ENCODE assay signal across 8 cellular contexts in genomic region chr6:43517503-43518357, GRCh38. TPM values are rescaled to one million over a fixed set of nuclear protein-coding genes. Genes with fewer than 3 reads are reported as not detected.
DNase-seq lines count a peak whose midpoint lies in the region; ATAC-seq and TF ChIP-seq lines count a peak whose summit lies in the region.

No MANE protein-coding gene starts in this region.

- POLR2A ChIA-PET in HCT116 (lab: Charles Lee): interaction anchor here (1.5 kb wide), 1 partner anchor 112 kb away, joined by 3 read pairs; the partner anchor contains the start of gene GTPBP2

- no peak for TF ChIP-seq CTCF in 22Rv1 (IDR thresholded peaks at IDR 0.05)
- no peak for TF ChIP-seq CTCF in HCT116 (IDR thresholded peaks at IDR 0.05 in 2 of 3, conservative IDR thresholded peaks at IDR 0.05 in 1 of 3; ENCODE audit: borderline replicate concordance in 1 of 3, insufficient read depth in 1 of 3, low read depth in 2 of 3, low read length in 2 of 3)
- no peak for TF ChIP-seq CTCF in adrenal gland (IDR thresholded peaks at IDR 0.05)
- no peak for TF ChIP-seq CTCF in liver (IDR thresholded peaks at IDR 0.05; ENCODE audit: low read depth, low read length, missing input control)

- intact Hi-C loops in HCT116 (cut with micrococcal nuclease) (loop anchor here (5.0 kb wide), 1 partner anchor 345 kb away; the partner anchor contains the start of gene SRF), adrenal gland (cut with DNase I) (no loop called here)

- no peaks in the 10 kb centered on the region for H3K9me3 ChIP-seq in HCT116 (ENCODE audit: control insufficient read depth in 1 of 2, insufficient read depth in 1 of 2, low read depth in 1 of 2, low read length in 2 of 2)
- no peaks in the 10 kb centered on the region for H3K9me3 ChIP-seq in adrenal gland (replicated peaks in 1 of 3)
- no peaks in the 10 kb centered on the region for H3K9me3 ChIP-seq in liver (ENCODE audit: control insufficient read depth in 4 of 4, low read length in 3 of 4)

- RAD21 ChIA-PET in HCT116 (lab: Charles Lee; ENCODE audit: low non-redundant PET in 1 of 2, low total read pairs in 2 of 2, uncharacterized antibody in 2 of 2, unreplicated experiment in 2 of 2): no interaction called here

- H3K27ac ChIP-seq in 22Rv1 (peak overlapping the region; percentile 68), HCT116 (ENCODE audit: low read depth, low read length) (peak overlapping the region; percentile 48), adrenal gland (peak overlapping the region in 1 of 5 donors; percentile 86), liver (ENCODE audit: low read depth in 1 of 2, low read length in 2 of 2) (peak overlapping the region; percentile 67 to 80)

- no peaks in the 10 kb centered on the region for H3K9me2 ChIP-seq in HCT116 (ENCODE audit: insufficient read depth)

- 0 out of 2 replicates have a peak, but pooled peaks cover 3% of the 10 kb centered on the region for H4K20me1 ChIP-seq in HCT116 (ENCODE audit: insufficient read depth)

- H2AFZ ChIP-seq in HCT116 (ENCODE audit: low read depth, low read length, poor library complexity, severe bottlenecking): no peak overlapping the region

- ATAC-seq in HCT116: no peak
- ATAC-seq in GM18861 (IDR thresholded peaks at IDR 0.05; ENCODE audit: unreplicated experiment): no peak
- no peak for ATAC-seq in HG02763 (IDR thresholded peaks at IDR 0.05; ENCODE audit: unreplicated experiment)

- H3K4me2 ChIP-seq in HCT116 (ENCODE audit: low read length): peak overlapping the region; percentile 92

- 3 to 5% (median 4%) methylated on average over 10 of the region's 10 CpGs for WGBS in adrenal gland, 4 donors
- 6% methylated on average over 10 of the region's 10 CpGs for WGBS in liver

- TSS peak; percentile 68 for BruUV-seq in HCT116 (replicated peaks; lab: Mats Ljungman, UMichigan)

- peaks cover 14 to 21% of the 10 kb centered on the region in 2 experiments; a peak in 3 of 4 replicates for H3K4me1 ChIP-seq in HCT116 (ENCODE audit: control insufficient read depth in 1 of 2, insufficient read depth in 2 of 2, low read length in 2 of 2)
- peaks cover 17 to 33% of the 10 kb centered on the region in 2 donors for H3K4me1 ChIP-seq in adrenal gland (replicated peaks in 1 of 2)
- H3K4me1 ChIP-seq in liver (ENCODE audit: control insufficient read depth in 4 of 4, insufficient read depth in 4 of 4, low read length in 3 of 4): peaks cover 6 to 30% (median 22%) of the 10 kb centered on the region in 4 donors

- H3K4me3 ChIP-seq in HCT116 (replicated peaks in 1 of 2; ENCODE audit: low read depth in 1 of 2, low read length in 2 of 2): peak overlapping the region; percentile 92 to 100
- peak overlapping the region; percentile 38 to 82 (median 76) for H3K4me3 ChIP-seq in adrenal gland
- H3K4me3 ChIP-seq in liver (ENCODE audit: low read depth in 1 of 3, low read length in 3 of 3): peak overlapping the region; percentile 92 to 100 (median 99)

- DNase-seq in HCT116 (ENCODE audit: low read depth, low spot score): no peak
- no peak for DNase-seq in adrenal gland
- DNase-seq in superior temporal gyrus (ENCODE audit: extremely low spot score): no peak
- no peak for DNase-seq in ureter (ENCODE audit: low spot score)

- H3K79me2 ChIP-seq in HCT116 (ENCODE audit: insufficient read depth, low read length): peaks cover 63% of the 10 kb centered on the region

- peaks cover 45 to 56% of the 10 kb centered on the region in 2 experiments for H3K36me3 ChIP-seq in HCT116 (ENCODE audit: control insufficient read depth in 1 of 2, insufficient read depth in 2 of 2, low read length in 2 of 2)
- peaks cover 0 to 61% of the 10 kb centered on the region in 2 donors for H3K36me3 ChIP-seq in adrenal gland (replicated peaks in 1 of 2)
- H3K36me3 ChIP-seq in liver (ENCODE audit: control insufficient read depth in 4 of 4, insufficient read depth in 3 of 4, low read depth in 1 of 4, low read length in 3 of 4): peaks cover 6 to 46% (median 36%) of the 10 kb centered on the region in 4 donors

- H3K9ac ChIP-seq in HCT116 (ENCODE audit: low read length): peak overlapping the region; percentile 98
- peak overlapping the region; percentile 82 to 93 for H3K9ac ChIP-seq in liver (ENCODE audit: low read depth in 1 of 2, low read length in 2 of 2)

- H3K27me3 ChIP-seq in HCT116 (ENCODE audit: insufficient read depth, low read length) (no peaks in the 10 kb centered on the region), adrenal gland (no peaks in the 10 kb centered on the region), liver (ENCODE audit: control insufficient read depth in 4 of 4, insufficient read depth in 4 of 4, low read length in 3 of 4) (no peaks in the 10 kb centered on the region)

- TF ChIP-seq POLR2A in HCT116 (IDR thresholded peaks at IDR 0.05; ENCODE audit: borderline replicate concordance, extremely low read depth, insufficient read depth, insufficient read length): no peak
- TF ChIP-seq POLR2A in adrenal gland (IDR thresholded peaks at IDR 0.05): no peak

- CTCF ChIA-PET in HCT116 (lab: Charles Lee): interaction anchor here (2.7 kb wide), 1 partner anchor 11 kb away, joined by 12 read pairs; no protein-coding TSS in a partner anchor

- TF ChIP-seq RAD21 in HCT116 (IDR thresholded peaks at IDR 0.05; ENCODE audit: low read depth) (no peak), liver (IDR thresholded peaks at IDR 0.05) (no peak)

TF ChIP-seq in HCT116, 20 proteins besides CTCF, POLR2A, EP300 and RAD21:
- no peak for TF ChIP-seq POLR2AphosphoS5 (IDR thresholded peaks at IDR 0.05; ENCODE audit: low read depth, low read length)

TF ChIP-seq in liver, 16 proteins besides CTCF, POLR2A, EP300 and RAD21:
- TF ChIP-seq, protein P1, sequence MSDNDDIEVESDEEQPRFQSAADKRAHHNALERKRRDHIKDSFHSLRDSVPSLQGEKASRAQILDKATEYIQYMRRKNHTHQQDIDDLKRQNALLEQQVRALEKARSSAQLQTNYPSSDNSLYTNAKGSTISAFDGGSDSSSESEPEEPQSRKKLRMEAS (IDR thresholded peaks at IDR 0.05): no peak
- no peak for TF ChIP-seq FOXA1 (IDR thresholded peaks at IDR 0.05)
- TF ChIP-seq EGR1 (IDR thresholded peaks at IDR 0.05; ENCODE audit: low read depth in 2 of 2): no peak
- TF ChIP-seq NR2F2 (IDR thresholded peaks at IDR 0.05): no peak
- TF ChIP-seq HNF4G (IDR thresholded peaks at IDR 0.05): no peak
TF ChIP-seq in liver: peak in this region for 0.

RNA-seq across cellular contexts. Expression of gene POLR1C, which starts 0.8 kb away (rescaled TPM):
- total RNA-seq in HCT116 (2021; ENCODE audit: unreplicated experiment) (84.6 TPM), adrenal gland (10 to 100 TPM; 16.8 to 54.4 (median 29.4) TPM), liver (10 to 100 TPM; 10.8 to 18.2 TPM), ureter (60.4 TPM)
- polyA plus RNA-seq in HCT116 (2012): 66.5 and 85.7 TPM in 2 replicates
- polyA plus RNA-seq in adrenal gland (10 to 100 TPM; 36.7 to 67.2 (median 50.7) TPM), liver (10 to 100 TPM; 19.8 to 24.3 TPM)

RNA-seq across cellular contexts. Expression of gene YIPF3, which starts 1.0 kb away (rescaled TPM):
- 84.5 TPM for total RNA-seq in HCT116 (2021; ENCODE audit: unreplicated experiment)
- 112 and 118 TPM in 2 replicates for polyA plus RNA-seq in HCT116 (2012)
- total RNA-seq in adrenal gland: 100 to 1,000 TPM; 121 to 271 (median 160) TPM
- polyA plus RNA-seq in adrenal gland: 100 to 1,000 TPM in 1 of 3 donors, 10 to 100 TPM in 2; 78.1 to 139 (median 98.0) TPM
- 10 to 100 TPM; 43.8 to 56.3 TPM for total RNA-seq in liver
- polyA plus RNA-seq in liver: 10 to 100 TPM; 67.0 to 91.9 TPM
- 84.6 TPM for total RNA-seq in ureter

RNA-seq across cellular contexts. Expression of gene LRRC73, which starts 7.6 kb away (rescaled TPM):
- total RNA-seq in HCT116 (2021; ENCODE audit: unreplicated experiment) (1.2 TPM), adrenal gland (10 to 100 TPM in 3 of 8 donors, 1 to 10 TPM in 5; 1.4 to 15.0 (median 6.3) TPM), liver (under 1 TPM in 1 of 2 donors, not detected in 1; 0.08 TPM), ureter (0.57 TPM)
- 0.65 and 0.97 TPM in 2 replicates for polyA plus RNA-seq in HCT116 (2012)
- polyA plus RNA-seq in adrenal gland (1 to 10 TPM; 2.8 to 4.0 (median 3.1) TPM), liver (under 1 TPM; 0.10 to 0.99 TPM)

RNA-seq across cellular contexts. Expression of gene TJAP1, which starts 40.4 kb away (rescaled TPM):
- total RNA-seq in HCT116 (2021; ENCODE audit: unreplicated experiment): 45.2 TPM
- 29.1 and 32.0 TPM in 2 replicates for polyA plus RNA-seq in HCT116 (2012)
- total RNA-seq in adrenal gland: 10 to 100 TPM; 24.5 to 66.0 (median 33.0) TPM
- 10 to 100 TPM; 17.6 to 77.5 (median 54.4) TPM for polyA plus RNA-seq in adrenal gland
- 10 to 100 TPM in 1 of 2 donors, 1 to 10 TPM in 1; 6.9 to 10.3 TPM for total RNA-seq in liver
- 1 to 10 TPM; 6.9 to 8.8 TPM for polyA plus RNA-seq in liver
- 36.5 TPM for total RNA-seq in ureter

RNA-seq across cellular contexts. Expression of gene XPO5, which starts 58.1 kb away (rescaled TPM):
- total RNA-seq in HCT116 (2021; ENCODE audit: unreplicated experiment) (77.4 TPM), adrenal gland (10 to 100 TPM; 16.1 to 36.8 (median 21.9) TPM), liver (10 to 100 TPM; 12.7 to 15.8 TPM), ureter (47.9 TPM)
- polyA plus RNA-seq in HCT116 (2012): 34.6 and 36.6 TPM in 2 replicates
- polyA plus RNA-seq in adrenal gland (10 to 100 TPM; 10.9 to 26.2 (median 14.8) TPM), liver (1 to 10 TPM; 6.1 to 6.8 TPM)
